ENCODE assay signal across 1 cellular context in the genomic region with DNA sequence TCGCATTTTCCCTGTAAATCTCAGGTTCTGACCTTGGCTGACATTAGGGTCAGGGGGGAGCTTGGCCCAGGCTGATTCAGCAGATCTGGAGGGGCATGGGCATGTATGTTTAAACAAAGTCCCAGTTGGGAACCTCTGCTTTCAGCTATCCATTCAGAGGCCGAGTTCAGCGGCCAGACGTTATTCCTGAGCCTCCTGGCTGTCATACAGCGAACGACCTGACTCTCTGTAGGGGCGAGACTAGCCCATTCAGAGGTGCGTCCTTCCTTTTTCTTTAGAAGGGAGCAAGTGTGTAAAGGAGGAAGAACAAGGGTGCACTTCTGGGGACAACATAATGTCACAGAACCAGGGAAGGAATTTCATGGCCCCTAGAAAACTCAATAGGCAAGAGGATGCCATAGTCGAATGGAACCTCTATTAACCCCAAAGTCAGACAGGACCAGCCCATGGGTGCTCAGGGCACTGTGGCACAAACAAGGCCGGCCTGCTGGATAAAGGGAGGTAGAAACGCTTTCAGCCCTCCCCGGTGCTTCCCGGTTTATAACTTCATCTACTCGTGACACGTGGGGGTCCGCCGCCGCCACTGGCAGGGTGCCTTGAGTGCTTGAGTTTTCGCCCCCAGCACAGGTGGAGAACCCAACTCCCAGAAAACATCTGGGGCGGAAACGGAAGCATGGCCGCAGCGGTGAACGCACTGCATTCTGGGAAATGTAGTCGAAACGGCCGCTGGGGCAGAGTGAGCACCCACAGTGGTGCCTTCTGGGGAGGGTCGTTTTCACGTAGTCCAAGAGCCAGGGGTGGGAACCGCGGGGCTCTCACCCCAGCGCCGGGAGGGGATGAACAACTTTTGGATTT.
TF ChIP-seq lines count a peak whose summit lies in the region.

No MANE protein-coding gene starts in this region.

TF ChIP-seq in K562, 482 proteins besides CTCF, POLR2A, EP300 and RAD21 (continued from another document and continues in another):
- TF ChIP-seq TCF7L2 (IDR thresholded peaks at IDR 0.05; ENCODE audit: low read depth, low read length) (no peak), MYC (IDR thresholded peaks at IDR 0.05; ENCODE audit: low read depth, low read length) (0 out of 2 replicates have a peak, but pooled peaks have one; percentile 20), MYC (CRISPR knock-in tag; IDR thresholded peaks at IDR 0.05; ENCODE audit: borderline replicate concordance, low read depth) (no peak), ZNF354B (CRISPR knock-in tag; IDR thresholded peaks at IDR 0.05) (no peak), EGR1 (conservative IDR thresholded peaks at IDR 0.05) (no peak), KLF1 (tag; IDR thresholded peaks at IDR 0.05) (no peak), SRSF9 (IDR thresholded peaks at IDR 0.05; ENCODE audit: borderline replicate concordance, low read depth, low read length) (no peak), ZNF121 (CRISPR knock-in tag; conservative IDR thresholded peaks at IDR 0.05) (no peak), TCF3 (CRISPR knock-in tag; IDR thresholded peaks at IDR 0.05) (no peak), CREM (IDR thresholded peaks at IDR 0.05; ENCODE audit: low read depth) (peak; percentile 71), HSF4 (CRISPR knock-in tag; IDR thresholded peaks at IDR 0.05; ENCODE audit: borderline replicate concordance) (no peak), ZNF175 (CRISPR knock-in tag; IDR thresholded peaks at IDR 0.05; ENCODE audit: low read depth) (no peak), ZNF57 (CRISPR knock-in tag; IDR thresholded peaks at IDR 0.05) (no peak), ZNF436 (CRISPR knock-in tag; IDR thresholded peaks at IDR 0.05) (no peak), MEIS2 (IDR thresholded peaks at IDR 0.05; ENCODE audit: partially characterized antibody) (no peak), TOE1 (IDR thresholded peaks at IDR 0.05; ENCODE audit: borderline replicate concordance) (0 out of 2 replicates have a peak, but pooled peaks have one; percentile 23), TOE1 (CRISPR knock-in tag; IDR thresholded peaks at IDR 0.05; ENCODE audit: borderline replicate concordance, low read depth) (no peak), PURB (CRISPR knock-in tag; IDR thresholded peaks at IDR 0.05; ENCODE audit: low read depth) (no peak), HMG20B (CRISPR knock-in tag; IDR thresholded peaks at IDR 0.05) (no peak), TRIM24 (IDR thresholded peaks at IDR 0.05) (no peak), SMARCB1 (IDR thresholded peaks at IDR 0.05; ENCODE audit: insufficient read length, low read depth) (no peak), CSDE1 (IDR thresholded peaks at IDR 0.05) (no peak), XRCC4 (IDR thresholded peaks at IDR 0.05; ENCODE audit: extremely low read depth, insufficient read depth, insufficient read length) (no peak), TAL1 (IDR thresholded peaks at IDR 0.05) (no peak), RBM14 (IDR thresholded peaks at IDR 0.05; ENCODE audit: borderline replicate concordance, insufficient read depth, low read depth, low read length) (no peak), E2F3 (CRISPR knock-in tag; IDR thresholded peaks at IDR 0.05) (no peak), ZNF41 (CRISPR knock-in tag; conservative IDR thresholded peaks at IDR 0.05) (no peak), ZNF347 (CRISPR knock-in tag; IDR thresholded peaks at IDR 0.05; ENCODE audit: low read depth) (no peak), PHB (CRISPR knock-in tag; IDR thresholded peaks at IDR 0.05) (no peak), MIER1 (IDR thresholded peaks at IDR 0.05; ENCODE audit: low read depth) (no peak), ZNF79 (CRISPR knock-in tag; IDR thresholded peaks at IDR 0.05; ENCODE audit: low read depth) (no peak), BHLHE40 (IDR thresholded peaks at IDR 0.05; ENCODE audit: low read length) (peak; percentile 38; the same call in 1 of the 2 replicates), ZNF133 (CRISPR knock-in tag; IDR thresholded peaks at IDR 0.05) (no peak), JUND (IDR thresholded peaks at IDR 0.05; ENCODE audit: borderline replicate concordance, low read depth, low read length) (0 out of 2 replicates have a peak, but pooled peaks have one; percentile 18), JUND (tag; IDR thresholded peaks at IDR 0.05; ENCODE audit: borderline replicate concordance, low read depth, low read length) (no peak), CBX2 (IDR thresholded peaks at IDR 0.05; ENCODE audit: insufficient read depth, low read length, poor library complexity, severe bottlenecking) (no peak), ZNF707 (CRISPR knock-in tag; conservative IDR thresholded peaks at IDR 0.05) (no peak), CCAR2 (IDR thresholded peaks at IDR 0.05; ENCODE audit: low read depth, low read length) (no peak), PRPF4 (IDR thresholded peaks at IDR 0.05; ENCODE audit: insufficient read depth, low read depth, low read length, poor library complexity, severe bottlenecking) (no peak), YY1 (IDR thresholded peaks at IDR 0.05; ENCODE audit: borderline replicate concordance in 1 of 3, control insufficient read depth in 1 of 3, extremely low read depth in 1 of 3, insufficient read depth in 3 of 3, insufficient read length in 1 of 3, insufficient replicate concordance in 2 of 3, low read depth in 1 of 3, low read length in 2 of 3) (peak; percentile 40 to 90 (median 82)), LCOR (CRISPR knock-in tag; IDR thresholded peaks at IDR 0.05) (no peak), HDAC3 (IDR thresholded peaks at IDR 0.05; ENCODE audit: borderline replicate concordance, partially characterized antibody) (no peak), ZNF644 (tag; IDR thresholded peaks at IDR 0.05; ENCODE audit: low read depth) (0 out of 2 replicates have a peak, but pooled peaks have one; percentile 55), CBFA2T3 (IDR thresholded peaks at IDR 0.05) (no peak)
- TF ChIP-seq, protein P1, sequence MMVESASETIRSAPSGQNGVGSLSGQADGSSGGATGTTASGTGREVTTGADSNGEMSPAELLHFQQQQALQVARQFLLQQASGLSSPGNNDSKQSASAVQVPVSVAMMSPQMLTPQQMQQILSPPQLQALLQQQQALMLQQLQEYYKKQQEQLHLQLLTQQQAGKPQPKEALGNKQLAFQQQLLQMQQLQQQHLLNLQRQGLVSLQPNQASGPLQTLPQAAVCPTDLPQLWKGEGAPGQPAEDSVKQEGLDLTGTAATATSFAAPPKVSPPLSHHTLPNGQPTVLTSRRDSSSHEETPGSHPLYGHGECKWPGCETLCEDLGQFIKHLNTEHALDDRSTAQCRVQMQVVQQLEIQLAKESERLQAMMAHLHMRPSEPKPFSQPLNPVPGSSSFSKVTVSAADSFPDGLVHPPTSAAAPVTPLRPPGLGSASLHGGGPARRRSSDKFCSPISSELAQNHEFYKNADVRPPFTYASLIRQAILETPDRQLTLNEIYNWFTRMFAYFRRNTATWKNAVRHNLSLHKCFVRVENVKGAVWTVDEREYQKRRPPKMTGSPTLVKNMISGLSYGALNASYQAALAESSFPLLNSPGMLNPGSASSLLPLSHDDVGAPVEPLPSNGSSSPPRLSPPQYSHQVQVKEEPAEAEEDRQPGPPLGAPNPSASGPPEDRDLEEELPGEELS (CRISPR knock-in tag; IDR thresholded peaks at IDR 0.05; ENCODE audit: borderline replicate concordance) = no peak
- TF ChIP-seq, protein P2, sequence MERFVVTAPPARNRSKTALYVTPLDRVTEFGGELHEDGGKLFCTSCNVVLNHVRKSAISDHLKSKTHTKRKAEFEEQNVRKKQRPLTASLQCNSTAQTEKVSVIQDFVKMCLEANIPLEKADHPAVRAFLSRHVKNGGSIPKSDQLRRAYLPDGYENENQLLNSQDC (CRISPR knock-in tag; IDR thresholded peaks at IDR 0.05) = no peak
- TF ChIP-seq, protein P3, sequence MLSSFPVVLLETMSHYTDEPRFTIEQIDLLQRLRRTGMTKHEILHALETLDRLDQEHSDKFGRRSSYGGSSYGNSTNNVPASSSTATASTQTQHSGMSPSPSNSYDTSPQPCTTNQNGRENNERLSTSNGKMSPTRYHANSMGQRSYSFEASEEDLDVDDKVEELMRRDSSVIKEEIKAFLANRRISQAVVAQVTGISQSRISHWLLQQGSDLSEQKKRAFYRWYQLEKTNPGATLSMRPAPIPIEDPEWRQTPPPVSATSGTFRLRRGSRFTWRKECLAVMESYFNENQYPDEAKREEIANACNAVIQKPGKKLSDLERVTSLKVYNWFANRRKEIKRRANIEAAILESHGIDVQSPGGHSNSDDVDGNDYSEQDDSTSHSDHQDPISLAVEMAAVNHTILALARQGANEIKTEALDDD (IDR thresholded peaks at IDR 0.05) = no peak
- TF ChIP-seq, protein P4, sequence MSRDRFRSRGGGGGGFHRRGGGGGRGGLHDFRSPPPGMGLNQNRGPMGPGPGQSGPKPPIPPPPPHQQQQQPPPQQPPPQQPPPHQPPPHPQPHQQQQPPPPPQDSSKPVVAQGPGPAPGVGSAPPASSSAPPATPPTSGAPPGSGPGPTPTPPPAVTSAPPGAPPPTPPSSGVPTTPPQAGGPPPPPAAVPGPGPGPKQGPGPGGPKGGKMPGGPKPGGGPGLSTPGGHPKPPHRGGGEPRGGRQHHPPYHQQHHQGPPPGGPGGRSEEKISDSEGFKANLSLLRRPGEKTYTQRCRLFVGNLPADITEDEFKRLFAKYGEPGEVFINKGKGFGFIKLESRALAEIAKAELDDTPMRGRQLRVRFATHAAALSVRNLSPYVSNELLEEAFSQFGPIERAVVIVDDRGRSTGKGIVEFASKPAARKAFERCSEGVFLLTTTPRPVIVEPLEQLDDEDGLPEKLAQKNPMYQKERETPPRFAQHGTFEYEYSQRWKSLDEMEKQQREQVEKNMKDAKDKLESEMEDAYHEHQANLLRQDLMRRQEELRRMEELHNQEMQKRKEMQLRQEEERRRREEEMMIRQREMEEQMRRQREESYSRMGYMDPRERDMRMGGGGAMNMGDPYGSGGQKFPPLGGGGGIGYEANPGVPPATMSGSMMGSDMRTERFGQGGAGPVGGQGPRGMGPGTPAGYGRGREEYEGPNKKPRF (IDR thresholded peaks at IDR 0.05; ENCODE audit: low read depth, low read length) = no peak
- TF ChIP-seq, protein P5, sequence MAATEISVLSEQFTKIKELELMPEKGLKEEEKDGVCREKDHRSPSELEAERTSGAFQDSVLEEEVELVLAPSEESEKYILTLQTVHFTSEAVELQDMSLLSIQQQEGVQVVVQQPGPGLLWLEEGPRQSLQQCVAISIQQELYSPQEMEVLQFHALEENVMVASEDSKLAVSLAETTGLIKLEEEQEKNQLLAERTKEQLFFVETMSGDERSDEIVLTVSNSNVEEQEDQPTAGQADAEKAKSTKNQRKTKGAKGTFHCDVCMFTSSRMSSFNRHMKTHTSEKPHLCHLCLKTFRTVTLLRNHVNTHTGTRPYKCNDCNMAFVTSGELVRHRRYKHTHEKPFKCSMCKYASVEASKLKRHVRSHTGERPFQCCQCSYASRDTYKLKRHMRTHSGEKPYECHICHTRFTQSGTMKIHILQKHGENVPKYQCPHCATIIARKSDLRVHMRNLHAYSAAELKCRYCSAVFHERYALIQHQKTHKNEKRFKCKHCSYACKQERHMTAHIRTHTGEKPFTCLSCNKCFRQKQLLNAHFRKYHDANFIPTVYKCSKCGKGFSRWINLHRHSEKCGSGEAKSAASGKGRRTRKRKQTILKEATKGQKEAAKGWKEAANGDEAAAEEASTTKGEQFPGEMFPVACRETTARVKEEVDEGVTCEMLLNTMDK (IDR thresholded peaks at IDR 0.05; ENCODE audit: borderline replicate concordance, insufficient read depth, low read depth, low read length, poor library complexity, severe bottlenecking) = no peak
- TF ChIP-seq, protein P6, sequence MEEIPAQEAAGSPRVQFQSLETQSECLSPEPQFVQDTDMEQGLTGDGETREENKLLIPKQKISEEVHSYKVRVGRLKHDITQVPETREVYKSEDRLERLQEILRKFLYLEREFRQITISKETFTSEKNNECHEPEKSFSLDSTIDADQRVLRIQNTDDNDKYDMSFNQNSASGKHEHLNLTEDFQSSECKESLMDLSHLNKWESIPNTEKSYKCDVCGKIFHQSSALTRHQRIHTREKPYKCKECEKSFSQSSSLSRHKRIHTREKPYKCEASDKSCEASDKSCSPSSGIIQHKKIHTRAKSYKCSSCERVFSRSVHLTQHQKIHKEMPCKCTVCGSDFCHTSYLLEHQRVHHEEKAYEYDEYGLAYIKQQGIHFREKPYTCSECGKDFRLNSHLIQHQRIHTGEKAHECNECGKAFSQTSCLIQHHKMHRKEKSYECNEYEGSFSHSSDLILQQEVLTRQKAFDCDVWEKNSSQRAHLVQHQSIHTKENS (CRISPR knock-in tag; IDR thresholded peaks at IDR 0.05) = no peak
- TF ChIP-seq, protein P7, sequence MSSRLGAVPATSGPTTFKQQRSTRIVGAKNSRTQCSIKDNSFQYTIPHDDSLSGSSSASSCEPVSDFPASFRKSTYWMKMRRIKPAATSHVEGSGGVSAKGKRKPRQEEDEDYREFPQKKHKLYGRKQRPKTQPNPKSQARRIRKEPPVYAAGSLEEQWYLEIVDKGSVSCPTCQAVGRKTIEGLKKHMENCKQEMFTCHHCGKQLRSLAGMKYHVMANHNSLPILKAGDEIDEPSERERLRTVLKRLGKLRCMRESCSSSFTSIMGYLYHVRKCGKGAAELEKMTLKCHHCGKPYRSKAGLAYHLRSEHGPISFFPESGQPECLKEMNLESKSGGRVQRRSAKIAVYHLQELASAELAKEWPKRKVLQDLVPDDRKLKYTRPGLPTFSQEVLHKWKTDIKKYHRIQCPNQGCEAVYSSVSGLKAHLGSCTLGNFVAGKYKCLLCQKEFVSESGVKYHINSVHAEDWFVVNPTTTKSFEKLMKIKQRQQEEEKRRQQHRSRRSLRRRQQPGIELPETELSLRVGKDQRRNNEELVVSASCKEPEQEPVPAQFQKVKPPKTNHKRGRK (tag; IDR thresholded peaks at IDR 0.05) = no peak
- TF ChIP-seq, protein P8, sequence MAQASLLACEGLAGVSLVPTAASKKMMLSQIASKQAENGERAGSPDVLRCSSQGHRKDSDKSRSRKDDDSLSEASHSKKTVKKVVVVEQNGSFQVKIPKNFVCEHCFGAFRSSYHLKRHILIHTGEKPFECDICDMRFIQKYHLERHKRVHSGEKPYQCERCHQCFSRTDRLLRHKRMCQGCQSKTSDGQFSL (CRISPR knock-in tag; IDR thresholded peaks at IDR 0.05) = no peak
- TF ChIP-seq, protein P8 (tag; IDR thresholded peaks at IDR 0.05) = no peak
